In the genomic region with DNA sequence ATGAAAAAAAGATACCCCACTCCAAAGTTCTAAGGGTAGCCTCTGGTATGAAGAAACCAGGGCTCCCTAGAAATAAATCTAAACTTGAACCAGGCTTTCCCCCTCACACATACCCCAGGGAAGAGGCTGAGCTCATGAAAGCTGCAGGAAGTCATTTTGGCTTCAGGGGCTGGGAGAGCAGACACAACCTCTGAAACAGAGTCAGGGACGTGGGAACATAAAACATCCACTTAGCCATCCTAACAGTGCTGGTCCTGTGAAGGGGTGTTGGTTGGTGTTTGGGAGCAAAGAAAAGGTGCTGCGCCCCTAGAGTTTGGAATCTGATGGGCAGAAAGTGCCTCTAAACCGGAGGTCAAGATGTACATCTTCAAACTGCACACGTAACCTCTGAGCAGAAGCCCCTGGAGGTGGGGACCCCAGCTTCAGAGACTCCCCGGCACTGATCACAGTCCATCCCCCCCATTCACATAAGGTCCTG, we compare ENCODE assay signal across 11 cellular contexts. TPM values are rescaled to one million over a fixed set of nuclear protein-coding genes. Genes with fewer than 3 reads are reported as not detected.
DNase-seq lines count a peak whose midpoint lies in the region; ATAC-seq and TF ChIP-seq lines count a peak whose summit lies in the region.
"Had no signal": no experiment of that assay in that cellular context is flagged by ENCODE, and none has a peak within 500 bp of the region (broad histone marks: within the 10 kb centered on the region; RNA-seq: fewer than 3 reads in every experiment).

No MANE protein-coding gene starts in this region.

- H3K27ac Mint-ChIP-seq in brain (peak overlapping the region; percentile 81 to 95 (median 88)), naive B cell (peak overlapping the region; percentile 76 to 92 (median 84))

- no peaks in the 10 kb centered on the region for H3K27me3 Mint-ChIP-seq in brain
- peaks cover 0 to 7% (median 0%) of the 10 kb centered on the region in 3 donors for H3K27me3 Mint-ChIP-seq in naive B cell

- H2AFZ ChIP-seq in ACC112 (ENCODE audit: low read length, unreplicated experiment) (no peak overlapping the region), KMS-11 (ENCODE audit: low read depth) (peak overlapping the region; percentile 38; the same call in 1 of the 2 replicates)

- peaks cover 16% of the 10 kb centered on the region for H3K4me1 ChIP-seq in ACC112 (ENCODE audit: control insufficient read depth, insufficient read depth, low read length, unreplicated experiment)
- peaks cover 33% of the 10 kb centered on the region for H3K4me1 ChIP-seq in KMS-11 (ENCODE audit: low read depth, poor library complexity, severe bottlenecking)
- H3K4me1 ChIP-seq in foreskin keratinocyte = peaks cover 20% of the 10 kb centered on the region

- ATAC-seq in naive B cell (ENCODE audit: low read depth in 2 of 2) = no peak
- ATAC-seq in foreskin keratinocyte = no peak
- ATAC-seq in left colon = no peak

- intact Hi-C loops in left colon (cut with DNase I, micrococcal nuclease) = no loop called here

- H3K27me3 ChIP-seq in ACC112 (ENCODE audit: insufficient read depth, low read length) (no peaks in the 10 kb centered on the region), KMS-11 (ENCODE audit: insufficient read depth, low read depth) (no peaks in the 10 kb centered on the region), foreskin keratinocyte (no peaks in the 10 kb centered on the region)

- H3K4me2 ChIP-seq in KMS-11 = peak overlapping the region; percentile 86

- in situ Hi-C loops in GM13976 (cut with MboI; ENCODE audit: low sequenced_read_pairs, unreplicated experiment) = no loop called here

- peak overlapping the region in 2 of 5 experiments; percentile 60 to 63 for H3K4me3 Mint-ChIP-seq in brain
- peak overlapping the region in 7 of 8 donors; percentile 47 to 89 (median 72) for H3K4me3 Mint-ChIP-seq in naive B cell

- H4K20me1 ChIP-seq in KMS-11 (ENCODE audit: insufficient read depth) = no peaks in the 10 kb centered on the region

- H3K36me3 ChIP-seq in ACC112 (ENCODE audit: insufficient read depth, low read length) (no peaks in the 10 kb centered on the region), KMS-11 (ENCODE audit: insufficient read depth) (no peaks in the 10 kb centered on the region)

- H3K4me3 ChIP-seq in ACC112 (ENCODE audit: low read depth, low read length) (peak overlapping the region; percentile 45), KMS-11 (IDR thresholded peaks at IDR 0.05; ENCODE audit: insufficient read depth, low read depth, low read length) (no peak overlapping the region)

- peak overlapping the region; percentile 77 for H3K27ac ChIP-seq in ACC112 (ENCODE audit: low read depth, low read length)
- peak overlapping the region; percentile 77 for H3K27ac ChIP-seq in KMS-11
- no peak overlapping the region for H3K27ac ChIP-seq in foreskin keratinocyte

- H3K4me1 Mint-ChIP-seq in brain (peaks cover 39% of the 10 kb centered on the region), naive B cell (peaks cover 30 to 48% (median 40%) of the 10 kb centered on the region in 3 donors)

- H3K9me3 Mint-ChIP-seq in brain (no peaks in the 10 kb centered on the region), naive B cell (no peaks in the 10 kb centered on the region)

- DNase-seq in naive B cell (no peak), GM13976 (ENCODE audit: low spot score) (no peak), foreskin keratinocyte (no peak), left colon (no peak), NCI-H146 treated with DMSO at 0.1 percent for 48 hours (lab: John Stamatoyannopoulos, UW; ENCODE audit: unreplicated experiment) (no peak)
- DNase-seq: activated CD4-positive, alpha-beta T cell treated with anti-CD3 and anti-CD28 coated beads, Interleukin-2, amount 50 U/mL, for 1 hour had no signal

- peak overlapping the region; percentile 27; the same call in 1 of the 2 replicates for H3K9ac ChIP-seq in KMS-11

- peaks cover 16% of the 10 kb centered on the region for H3K36me3 Mint-ChIP-seq in brain
- H3K36me3 Mint-ChIP-seq in naive B cell = no peaks in the 10 kb centered on the region

- H3K79me2 ChIP-seq in ACC112 (ENCODE audit: control insufficient read depth, insufficient read depth, low read length, unreplicated experiment) = no peaks in the 10 kb centered on the region
- no peaks in the 10 kb centered on the region for H3K79me2 ChIP-seq in KMS-11 (ENCODE audit: insufficient read depth, low read depth)

- TF ChIP-seq CTCF in KMS-11 (conservative IDR thresholded peaks at IDR 0.05; ENCODE audit: low read depth, low read length) = no peak
- no peak for TF ChIP-seq CTCF in brain (conservative IDR thresholded peaks at IDR 0.05)
- TF ChIP-seq CTCF in GM13976 (IDR thresholded peaks at IDR 0.05; ENCODE audit: borderline replicate concordance, control extremely low read depth, extremely low read depth, insufficient read depth, missing control alignments) = no peak
- no peak for TF ChIP-seq CTCF in foreskin keratinocyte (conservative IDR thresholded peaks at IDR 0.05)

RNA-seq across cellular contexts. Expression of a gene that starts 15.8 kb away (rescaled TPM):
- polyA plus RNA-seq in brain (ENCODE audit: insufficient read depth, low read depth, low replicate concordance) (29.2 TPM), naive B cell (ENCODE audit: low read depth in 6 of 6) (1 to 10 TPM; 1.9 to 5.8 (median 2.4) TPM), foreskin keratinocyte (12.4 and 12.7 TPM in 2 replicates)
- total RNA-seq in foreskin keratinocyte (25.2 and 26.9 TPM in 2 replicates), left colon (10 to 100 TPM; 34.7 to 37.6 TPM)

RNA-seq across cellular contexts. Expression of a gene that starts 22.4 kb away (rescaled TPM):
- 162 TPM for polyA plus RNA-seq in brain (ENCODE audit: insufficient read depth, low read depth, low replicate concordance)
- 100 to 1,000 TPM; 102 to 171 (median 114) TPM for polyA plus RNA-seq in naive B cell (ENCODE audit: low read depth in 6 of 6)
- total RNA-seq in foreskin keratinocyte = 58.4 and 59.5 TPM in 2 replicates
- 95.1 and 98.9 TPM in 2 replicates for polyA plus RNA-seq in foreskin keratinocyte
- total RNA-seq in left colon = 10 to 100 TPM; 43.5 to 51.9 TPM

RNA-seq across cellular contexts. Expression of a gene that starts 22.7 kb away (rescaled TPM):
- 19.1 TPM for polyA plus RNA-seq in brain (ENCODE audit: insufficient read depth, low read depth, low replicate concordance)
- 10 to 100 TPM; 13.2 to 25.0 (median 16.2) TPM for polyA plus RNA-seq in naive B cell (ENCODE audit: low read depth in 6 of 6)
- total RNA-seq in foreskin keratinocyte = 5.4 and 6.3 TPM in 2 replicates
- 5.6 and 9.4 TPM in 2 replicates for polyA plus RNA-seq in foreskin keratinocyte
- total RNA-seq in left colon = 10 to 100 TPM; 28.6 to 30.2 TPM

RNA-seq across cellular contexts. Expression of a gene that starts 27.7 kb away (rescaled TPM):
- polyA plus RNA-seq in brain (ENCODE audit: insufficient read depth, low read depth, low replicate concordance) (not detected), naive B cell (ENCODE audit: low read depth in 6 of 6) (not detected), foreskin keratinocyte (not detected in 2 replicates)
- total RNA-seq in foreskin keratinocyte (not detected in 2 replicates), left colon (not detected)
- total RNA-seq: M059J, subcutaneous adipose tissue had no signal

RNA-seq across cellular contexts. Expression of a gene that starts 31.6 kb away (rescaled TPM):
- polyA plus RNA-seq in brain (ENCODE audit: insufficient read depth, low read depth, low replicate concordance) (60.6 TPM), naive B cell (ENCODE audit: low read depth in 6 of 6) (under 1 TPM in 2 of 6 donors, not detected in 4; 0.56 to 0.69 TPM), foreskin keratinocyte (10.4 and 12.2 TPM in 2 replicates)
- total RNA-seq in foreskin keratinocyte (8.7 and 9.4 TPM in 2 replicates), left colon (1 to 10 TPM; 5.4 to 7.3 TPM)
